ENCODE assay signal across 21 cellular contexts in the genomic region with DNA sequence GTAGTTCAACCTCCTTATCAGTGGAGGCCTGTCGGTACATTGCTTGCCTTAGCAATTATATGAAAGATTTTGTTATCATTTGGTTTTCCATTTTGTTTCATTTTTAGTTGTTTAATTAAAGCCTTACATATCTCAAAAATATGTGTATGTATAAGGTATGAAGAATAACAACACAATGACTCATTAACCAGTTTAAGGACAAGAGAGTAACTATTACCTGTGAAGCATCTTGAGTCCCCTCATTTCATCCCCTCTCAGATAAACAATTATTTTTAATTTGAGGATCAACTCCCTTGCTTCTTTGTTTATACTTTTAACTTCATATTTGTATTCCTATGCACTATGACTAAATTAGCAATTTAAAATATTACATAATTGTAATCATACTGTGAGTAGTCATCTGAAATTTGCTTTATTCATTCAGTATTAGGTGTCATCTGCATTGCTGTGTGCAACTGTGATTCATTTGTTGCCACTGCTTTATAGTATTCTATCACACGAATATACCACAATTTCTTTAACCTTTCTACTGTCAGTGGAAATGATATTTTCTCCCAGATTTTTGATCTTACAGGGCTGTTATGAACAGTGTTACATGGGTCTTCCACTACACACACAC.
DNase-seq lines count a peak whose midpoint lies in the region; ATAC-seq, FAIRE-seq and TF ChIP-seq lines count a peak whose summit lies in the region.
"Had no signal": no experiment of that assay in that cellular context is flagged by ENCODE, and none has a peak within 500 bp of the region (broad histone marks: within the 10 kb centered on the region; RNA-seq: fewer than 3 reads in every experiment).

No MANE protein-coding gene starts in this region.

- H3K27ac ChIP-seq in RWPE2 (ENCODE audit: poor library complexity, severe bottlenecking): no peak overlapping the region
- H3K27ac ChIP-seq: BLaER1, C4-2B had no signal

- no peaks in the 10 kb centered on the region for H3K9me3 ChIP-seq in RWPE2 (ENCODE audit: severe bottlenecking)
- H3K9me3 ChIP-seq: BLaER1 had no signal

- peaks cover 13% of the 10 kb centered on the region for H3K4me1 Mint-ChIP-seq in nephron
- H3K4me1 Mint-ChIP-seq in activated T-cell treated with anti-CD3 and anti-CD28 coated beads, Interleukin-2, amount 50 U/mL, for 4 hours (ENCODE audit: low read depth): peaks cover 5% of the 10 kb centered on the region

- peak overlapping the region in 2 of 3 experiments; percentile 59 for H3K27ac Mint-ChIP-seq in nephron
- H3K27ac Mint-ChIP-seq: CD8-positive, alpha-beta T cell had no signal

- no peaks in the 10 kb centered on the region for H3K27me3 Mint-ChIP-seq in nephron (ENCODE audit: low read depth)
- peaks cover 10% of the 10 kb centered on the region for H3K27me3 Mint-ChIP-seq in activated T-cell treated with anti-CD3 and anti-CD28 coated beads, Interleukin-2, amount 50 U/mL, for 4 hours (ENCODE audit: low read depth)

- no peaks in the 10 kb centered on the region for H3K36me3 ChIP-seq in RWPE2 (ENCODE audit: low read depth)
- H3K36me3 ChIP-seq: BLaER1 had no signal

- no peak for DNase-seq in D721Med (ENCODE audit: insufficient read length, low spot score)
- DNase-seq in RWPE2 (ENCODE audit: low spot score): no peak
- DNase-seq in epithelial cell of esophagus (ENCODE audit: low read depth): peak; percentile 52
- DNase-seq in A172 (ENCODE audit: low spot score): no peak
- no peak for DNase-seq in activated CD4-positive, alpha-beta T cell treated with anti-CD3 and anti-CD28 coated beads for 1 hour
- no peak for DNase-seq in activated T-cell treated with anti-CD3 and anti-CD28 coated beads, Interleukin-2, amount 50 U/mL, for 4 hours
- DNase-seq: 8988T; CD4-positive, CD25-positive, alpha-beta regulatory T cell; CD8-positive, alpha-beta T cell; DMS53; DMS79 treated with DMSO at 0.1 percent for 48 hours; GF-D8; H7; HCEC 1CT had no signal

- no peaks in the 10 kb centered on the region for H3K27me3 ChIP-seq in RWPE2 (ENCODE audit: insufficient read depth, poor library complexity, severe bottlenecking)
- H3K27me3 ChIP-seq: BLaER1 had no signal

- H3K4me1 ChIP-seq in RWPE2 (ENCODE audit: insufficient read depth, poor library complexity, severe bottlenecking): no peaks in the 10 kb centered on the region

- peak; percentile 92 for FAIRE-seq in D721Med (lab: Jason Lieb, UNC)
- FAIRE-seq: GM12891, GM18507, H1 had no signal

- no peaks in the 10 kb centered on the region for H3K36me3 Mint-ChIP-seq in nephron (ENCODE audit: low read depth)
- no peaks in the 10 kb centered on the region for H3K36me3 Mint-ChIP-seq in activated T-cell treated with anti-CD3 and anti-CD28 coated beads, Interleukin-2, amount 50 U/mL, for 4 hours (ENCODE audit: insufficient read depth)
- H3K36me3 Mint-ChIP-seq: CD4-positive, CD25-positive, alpha-beta regulatory T cell; CD8-positive, alpha-beta T cell had no signal

- peak; percentile 38; the same call in 2 of the 3 replicates for ATAC-seq in RWPE2 (ENCODE audit: low read depth)
- no peak for ATAC-seq in GM21390 (IDR thresholded peaks at IDR 0.05; ENCODE audit: unreplicated experiment)
- ATAC-seq in activated T-cell treated with anti-CD3 and anti-CD28 coated beads, Interleukin-2, amount 50 U/mL, for 4 hours: no peak
- ATAC-seq: CD8-positive, alpha-beta T cell had no signal

- H3K4me3 ChIP-seq in RWPE2 (ENCODE audit: severe bottlenecking) (no peak overlapping the region), epithelial cell of esophagus (ENCODE audit: low read length) (no peak overlapping the region)
- H3K4me3 ChIP-seq: BLaER1 had no signal

- no peak overlapping the region for H3K4me3 Mint-ChIP-seq in nephron
- no peak overlapping the region for H3K4me3 Mint-ChIP-seq in activated T-cell treated with anti-CD3 and anti-CD28 coated beads, Interleukin-2, amount 50 U/mL, for 4 hours
- H3K4me3 Mint-ChIP-seq: CD4-positive, CD25-positive, alpha-beta regulatory T cell; CD8-positive, alpha-beta T cell had no signal

- TF ChIP-seq CTCF in D721Med (IDR thresholded peaks at IDR 0.05; ENCODE audit: insufficient read depth, missing control alignments): no peak
- TF ChIP-seq CTCF in RWPE2 (IDR thresholded peaks at IDR 0.05; ENCODE audit: poor library complexity, severe bottlenecking): no peak
- TF ChIP-seq CTCF in epithelial cell of esophagus (IDR thresholded peaks at IDR 0.05; ENCODE audit: insufficient read depth, low read depth, low read length, missing control alignments): no peak
- no peak for TF ChIP-seq CTCF in nephron (IDR thresholded peaks at IDR 0.05; ENCODE audit: unreplicated experiment in 3 of 3)

- H3K9me3 Mint-ChIP-seq in nephron: no peaks in the 10 kb centered on the region
- H3K9me3 Mint-ChIP-seq in activated T-cell treated with anti-CD3 and anti-CD28 coated beads, Interleukin-2, amount 50 U/mL, for 4 hours: no peaks in the 10 kb centered on the region
- H3K9me3 Mint-ChIP-seq: CD8-positive, alpha-beta T cell had no signal
